In genomic region chr5:110371011-110371724, GRCh38 we compare ENCODE assay signal across 15 cellular contexts.
DNase-seq lines count a peak whose midpoint lies in the region; ATAC-seq and TF ChIP-seq lines count a peak whose summit lies in the region.
"Had no signal": no experiment of that assay in that cellular context is flagged by ENCODE, and none has a peak within 500 bp of the region (broad histone marks: within the 10 kb centered on the region; RNA-seq: fewer than 3 reads in every experiment).

No MANE protein-coding gene starts in this region.

- H3K27ac ChIP-seq in substantia nigra (ENCODE audit: low read depth, low read length, poor library complexity, severe bottlenecking), result no peak overlapping the region
- H3K27ac ChIP-seq: skin epidermis, WERI-Rb-1 had no signal

- no peaks in the 10 kb centered on the region for H3K27me3 Mint-ChIP-seq in nephron (ENCODE audit: low read depth)
- no peaks in the 10 kb centered on the region for H3K27me3 Mint-ChIP-seq in activated CD4-positive, alpha-beta memory T cell treated with anti-CD3 and anti-CD28 coated beads, Interleukin-2, amount 10 ng/mL, durations not matched to agents 7 days and 5 days
- H3K27me3 Mint-ChIP-seq: activated naive CD4-positive, alpha-beta T cell treated with anti-CD3 and anti-CD28 coated beads, Interleukin-2, amount 50 U/mL, for 24 hours had no signal

- no peak for TF ChIP-seq CTCF in nephron (IDR thresholded peaks at IDR 0.05; ENCODE audit: unreplicated experiment in 3 of 3)

- peaks cover 6% of the 10 kb centered on the region for H3K4me1 Mint-ChIP-seq in nephron
- H3K4me1 Mint-ChIP-seq in activated CD4-positive, alpha-beta memory T cell treated with anti-CD3 and anti-CD28 coated beads, Interleukin-2, amount 10 ng/mL, durations not matched to agents 7 days and 5 days, result no peaks in the 10 kb centered on the region
- H3K4me1 Mint-ChIP-seq: activated naive CD4-positive, alpha-beta T cell treated with anti-CD3 and anti-CD28 coated beads, Interleukin-2, amount 50 U/mL, for 24 hours had no signal

- ATAC-seq in GM18873 (IDR thresholded peaks at IDR 0.05; ENCODE audit: low FRiP score, unreplicated experiment), result peak; percentile 8
- ATAC-seq in GM21825 (IDR thresholded peaks at IDR 0.05; ENCODE audit: unreplicated experiment), result peak; percentile 62
- ATAC-seq in HG03469 (IDR thresholded peaks at IDR 0.05; ENCODE audit: unreplicated experiment), result peak; percentile 44
- no peak for ATAC-seq in GM18520 (IDR thresholded peaks at IDR 0.05; ENCODE audit: unreplicated experiment)
- ATAC-seq: effector memory CD8-positive, alpha-beta T cell; SK-N-SH treated with all-trans-retinoic acid at 6 μM for 48 hours had no signal

- no peak overlapping the region for H3K4me3 Mint-ChIP-seq in nephron
- H3K4me3 Mint-ChIP-seq in activated CD4-positive, alpha-beta memory T cell treated with anti-CD3 and anti-CD28 coated beads, Interleukin-2, amount 10 ng/mL, durations not matched to agents 7 days and 5 days, result no peak overlapping the region
- H3K4me3 Mint-ChIP-seq: activated naive CD4-positive, alpha-beta T cell treated with anti-CD3 and anti-CD28 coated beads, Interleukin-2, amount 50 U/mL, for 24 hours; CD14-positive monocyte; effector memory CD8-positive, alpha-beta T cell had no signal

- POLR2A ChIA-PET in activated CD4-positive, alpha-beta memory T cell treated with anti-CD3 and anti-CD28 coated beads, Interleukin-2, amount 10 ng/mL, durations not matched to agents 7 days and 5 days (lab: Charles Lee), result no interaction called here

- DNase-seq in substantia nigra (lab: John Stamatoyannopoulos, UW) (no peak), KG1 (lab: John Stamatoyannopoulos, UW) (no peak)
- no peak for DNase-seq in activated CD4-positive, alpha-beta memory T cell treated with anti-CD3 and anti-CD28 coated beads, Interleukin-2, amount 10 ng/mL, durations not matched to agents 7 days and 5 days
- DNase-seq: effector memory CD8-positive, alpha-beta T cell; EL; WERI-Rb-1 had no signal

- H3K9me3 Mint-ChIP-seq in nephron, result no peaks in the 10 kb centered on the region
- H3K9me3 Mint-ChIP-seq in activated CD4-positive, alpha-beta memory T cell treated with anti-CD3 and anti-CD28 coated beads, Interleukin-2, amount 10 ng/mL, durations not matched to agents 7 days and 5 days, result no peaks in the 10 kb centered on the region
- H3K9me3 Mint-ChIP-seq: effector memory CD8-positive, alpha-beta T cell had no signal

- H3K27ac Mint-ChIP-seq in nephron, result peak overlapping the region; percentile 60 to 80 (median 67)
- no peak overlapping the region for H3K27ac Mint-ChIP-seq in activated CD4-positive, alpha-beta memory T cell treated with anti-CD3 and anti-CD28 coated beads, Interleukin-2, amount 10 ng/mL, durations not matched to agents 7 days and 5 days
- H3K27ac Mint-ChIP-seq: activated naive CD4-positive, alpha-beta T cell treated with anti-CD3 and anti-CD28 coated beads, Interleukin-2, amount 50 U/mL, for 24 hours; CD14-positive monocyte; effector memory CD8-positive, alpha-beta T cell had no signal

- no peaks in the 10 kb centered on the region for H3K36me3 Mint-ChIP-seq in nephron (ENCODE audit: low read depth)
- H3K36me3 Mint-ChIP-seq in activated CD4-positive, alpha-beta memory T cell treated with anti-CD3 and anti-CD28 coated beads, Interleukin-2, amount 10 ng/mL, durations not matched to agents 7 days and 5 days (ENCODE audit: low read depth), result no peaks in the 10 kb centered on the region
- H3K36me3 Mint-ChIP-seq: activated naive CD4-positive, alpha-beta T cell treated with anti-CD3 and anti-CD28 coated beads, Interleukin-2, amount 50 U/mL, for 24 hours; CD14-positive monocyte had no signal

- CTCF ChIA-PET in activated CD4-positive, alpha-beta memory T cell treated with anti-CD3 and anti-CD28 coated beads, Interleukin-2, amount 10 ng/mL, durations not matched to agents 7 days and 5 days (lab: Charles Lee), result no interaction called here
